17 cellular contexts compared by ENCODE assay signal in the genomic region with DNA sequence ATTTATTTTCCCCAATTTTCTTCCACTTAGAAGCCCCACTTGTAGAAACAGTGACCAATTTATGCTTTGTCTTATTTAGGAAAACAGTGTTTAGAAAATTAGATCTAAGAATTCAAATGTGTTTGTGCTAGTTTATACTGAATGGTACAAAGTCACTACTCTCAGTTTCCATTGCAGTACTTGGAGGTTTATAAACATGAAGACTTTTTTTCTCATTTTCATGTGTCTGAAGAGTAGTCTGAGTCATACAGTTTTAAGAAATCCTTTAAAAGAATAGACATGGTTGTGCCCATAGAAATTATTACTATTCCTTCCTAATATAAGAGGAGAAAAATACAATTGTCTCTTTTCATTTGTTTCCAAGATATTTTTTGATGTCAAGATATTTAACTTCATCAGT.
"Had no signal": no experiment of that assay in that cellular context is flagged by ENCODE, and none has a peak within 500 bp of the region (broad histone marks: within the 10 kb centered on the region; RNA-seq: fewer than 3 reads in every experiment).

No MANE protein-coding gene starts in this region.

- H3K9me3 Mint-ChIP-seq: activated naive CD8-positive, alpha-beta T cell treated with anti-CD3 and anti-CD28 coated beads, Interleukin-2, amount 10 ng/mL, durations not matched to agents 7 days and 5 days had no signal

- ATAC-seq: left cardiac atrium; lower lobe of right lung; stimulated activated naive CD8-positive, alpha-beta T cell treated with anti-CD3 and anti-CD28 coated beads, Interleukin-15, Interleukin-2, amounts not matched to agents 100 U/mL and 50 U/mL, for 24 hours had no signal

- H3K27me3 Mint-ChIP-seq: activated CD4-positive, alpha-beta memory T cell treated with anti-CD3 and anti-CD28 coated beads, Interleukin-2, amount 10 ng/mL, durations not matched to agents 7 days and 5 days; activated naive CD8-positive, alpha-beta T cell treated with anti-CD3 and anti-CD28 coated beads, Interleukin-2, amount 10 ng/mL, durations not matched to agents 7 days and 5 days had no signal

- DNase-seq: activated CD4-positive, alpha-beta memory T cell treated with anti-CD3 and anti-CD28 coated beads, Interleukin-2, amount 10 ng/mL, durations not matched to agents 7 days and 5 days; activated gamma-delta T cell; activated naive CD8-positive, alpha-beta T cell treated with anti-CD3 and anti-CD28 coated beads, Interleukin-2, amount 10 ng/mL, durations not matched to agents 7 days and 5 days; activated T-cell treated with anti-CD3 and anti-CD28 coated beads, Interleukin-2, amount 50 U/mL, for 48 hours; anterior cingulate cortex; esophagus squamous epithelium; foreskin fibroblast; glutamatergic neuron; left cardiac atrium; lower lobe of right lung; stimulated activated CD4-positive, alpha-beta T cell treated with anti-CD3 and anti-CD28 coated beads, Interleukin-2, amount 100 ng/mL, for 48 hours; stimulated activated naive CD8-positive, alpha-beta T cell treated with anti-CD3 and anti-CD28 coated beads, Interleukin-15, Interleukin-2, amounts not matched to agents 100 U/mL and 50 U/mL, for 24 hours; upper lobe of left lung had no signal

- H3K27ac Mint-ChIP-seq: activated CD4-positive, alpha-beta memory T cell treated with anti-CD3 and anti-CD28 coated beads, Interleukin-2, amount 10 ng/mL, durations not matched to agents 7 days and 5 days; activated naive CD8-positive, alpha-beta T cell treated with anti-CD3 and anti-CD28 coated beads, Interleukin-2, amount 10 ng/mL, durations not matched to agents 7 days and 5 days; mesothelial cell of epicardium had no signal

- H3K36me3 Mint-ChIP-seq: activated naive CD8-positive, alpha-beta T cell treated with anti-CD3 and anti-CD28 coated beads, Interleukin-2, amount 10 ng/mL, durations not matched to agents 7 days and 5 days; mesothelial cell of epicardium had no signal

- H3K4me1 Mint-ChIP-seq: activated CD4-positive, alpha-beta memory T cell treated with anti-CD3 and anti-CD28 coated beads, Interleukin-2, amount 10 ng/mL, durations not matched to agents 7 days and 5 days; activated naive CD8-positive, alpha-beta T cell treated with anti-CD3 and anti-CD28 coated beads, Interleukin-2, amount 10 ng/mL, durations not matched to agents 7 days and 5 days; neural crest cell had no signal

- FAIRE-seq: bronchial epithelial cell had no signal

- H3K27me3 ChIP-seq: esophagus squamous epithelium, suprapubic skin, upper lobe of left lung had no signal

- H3K36me3 ChIP-seq: esophagus squamous epithelium, lower lobe of right lung, suprapubic skin, upper lobe of left lung had no signal

- H3K4me3 ChIP-seq: esophagus squamous epithelium, lower lobe of right lung, suprapubic skin, upper lobe of left lung had no signal

- H3K27ac ChIP-seq: esophagus squamous epithelium, lower lobe of right lung, suprapubic skin, upper lobe of left lung had no signal

- H3K4me3 Mint-ChIP-seq: activated CD4-positive, alpha-beta memory T cell treated with anti-CD3 and anti-CD28 coated beads, Interleukin-2, amount 10 ng/mL, durations not matched to agents 7 days and 5 days; activated naive CD8-positive, alpha-beta T cell treated with anti-CD3 and anti-CD28 coated beads, Interleukin-2, amount 10 ng/mL, durations not matched to agents 7 days and 5 days; mesothelial cell of epicardium; neural crest cell had no signal
